ENCODE assay signal across 9 cellular contexts in genomic region chr1:237041795-237042466, GRCh38. TPM values are rescaled to one million over a fixed set of nuclear protein-coding genes. Genes with fewer than 3 reads are reported as not detected.
A peak's percentile ranks its signal among the peaks of the same experiment; 100 is the strongest.
DNase-seq lines count a peak whose midpoint lies in the region; ATAC-seq and TF ChIP-seq lines count a peak whose summit lies in the region.
"Had no signal": no experiment of that assay in that cellular context is flagged by ENCODE, and none has a peak within 500 bp of the region (broad histone marks: within the 10 kb centered on the region; RNA-seq: fewer than 3 reads in every experiment).

TSS of gene RYR2 (plus strand) at chr1:237042184. CDS start at chr1:237042522, 338 bp downstream.

- H3K27me3 ChIP-seq in breast epithelium (peaks cover 0 to 52% of the 10 kb centered on the region in 2 donors), mesenchymal stem cell (ENCODE audit: control insufficient read depth in 1 of 2, insufficient read depth in 1 of 2, low read length in 2 of 2) (peaks cover 45 to 49% of the 10 kb centered on the region in 2 experiments), upper lobe of right lung (peaks cover 43% of the 10 kb centered on the region)

- H3K79me1 ChIP-seq in mesenchymal stem cell (replicated peaks; ENCODE audit: low read length, poor library complexity, severe bottlenecking): no peaks in the 10 kb centered on the region

- H3K27ac ChIP-seq in breast epithelium (no peak within 1 kb of the TSS), mesenchymal stem cell (ENCODE audit: low read length, poor library complexity, severe bottlenecking) (no peak within 1 kb of the TSS), upper lobe of right lung (peak within 1 kb of the TSS; percentile 17)

- H4K8ac ChIP-seq in mesenchymal stem cell (ENCODE audit: low read length): no peak within 1 kb of the TSS

- H3K9ac ChIP-seq in mesenchymal stem cell (ENCODE audit: low read length): no peak within 1 kb of the TSS

- H3K9me3 ChIP-seq in breast epithelium (no peaks in the 10 kb centered on the region), mesenchymal stem cell (ENCODE audit: control insufficient read depth, low read length) (no peaks in the 10 kb centered on the region), upper lobe of right lung (no peaks in the 10 kb centered on the region)

- no peak for TF ChIP-seq CTCF in breast epithelium (IDR thresholded peaks at IDR 0.05)
- TF ChIP-seq CTCF in MCF 10A (IDR thresholded peaks at IDR 0.05; ENCODE audit: unreplicated experiment): no peak
- TF ChIP-seq CTCF in choroid plexus epithelial cell (conservative IDR thresholded peaks at IDR 0.05; ENCODE audit: low read depth, low read length): peak; percentile 46
- peak; percentile 54 for TF ChIP-seq CTCF in upper lobe of right lung (IDR thresholded peaks at IDR 0.05)

- H3K14ac ChIP-seq in mesenchymal stem cell (ENCODE audit: low read length in 2 of 2): no peak within 1 kb of the TSS

- H3K4me3 Mint-ChIP-seq in MCF 10A (ENCODE audit: unreplicated experiment): no peak within 1 kb of the TSS

- no peak within 1 kb of the TSS for H2AFZ ChIP-seq in mesenchymal stem cell (ENCODE audit: low read depth, low read length)

- H2BK15ac ChIP-seq in mesenchymal stem cell (ENCODE audit: low read depth, poor library complexity, severe bottlenecking): no peak within 1 kb of the TSS

- no peak within 1 kb of the TSS for H2BK120ac ChIP-seq in mesenchymal stem cell (ENCODE audit: low read depth, low read length)

- no peak within 1 kb of the TSS for H3K18ac ChIP-seq in mesenchymal stem cell (ENCODE audit: low read depth in 1 of 2, low read length in 2 of 2)

- H2BK12ac ChIP-seq in mesenchymal stem cell (ENCODE audit: low read length in 2 of 2): no peak within 1 kb of the TSS

- H3K23ac ChIP-seq in mesenchymal stem cell (ENCODE audit: low read length in 2 of 2): no peak within 1 kb of the TSS

- H3K4ac ChIP-seq in mesenchymal stem cell (ENCODE audit: low read depth in 1 of 2, low read length in 2 of 2): no peak within 1 kb of the TSS

- no peak within 1 kb of the TSS for H3K27ac Mint-ChIP-seq in MCF 10A (ENCODE audit: low read depth, unreplicated experiment)

- H3K4me1 Mint-ChIP-seq in MCF 10A (ENCODE audit: insufficient read depth, unreplicated experiment): peaks cover 5% of the 10 kb centered on the region

- TF ChIP-seq POLR2A in breast epithelium (IDR thresholded peaks at IDR 0.05): no peak

- H3K9me3 Mint-ChIP-seq in MCF 10A (ENCODE audit: unreplicated experiment): no peaks in the 10 kb centered on the region

- H3K4me3 ChIP-seq in breast epithelium (peak within 1 kb of the TSS; percentile 40 to 58 (median 42)), choroid plexus epithelial cell (ENCODE audit: low read depth, low read length) (peak within 1 kb of the TSS; percentile 49), mesenchymal stem cell (ENCODE audit: insufficient read depth in 1 of 2, low read depth in 1 of 2, low read length in 2 of 2) (peak within 1 kb of the TSS in 1 of 2 experiments; percentile 4), upper lobe of right lung (peak within 1 kb of the TSS; percentile 54)

- peak; percentile 72 for ATAC-seq in upper lobe of right lung
- no peak for ATAC-seq in HG03439 (IDR thresholded peaks at IDR 0.05; ENCODE audit: unreplicated experiment)

- H3K27me3 Mint-ChIP-seq in MCF 10A (ENCODE audit: insufficient read depth, unreplicated experiment): no peaks in the 10 kb centered on the region

- no peaks in the 10 kb centered on the region for H3K36me3 Mint-ChIP-seq in MCF 10A (ENCODE audit: insufficient read depth, unreplicated experiment)

- peaks cover 0 to 12% of the 10 kb centered on the region in 2 donors for H3K4me1 ChIP-seq in breast epithelium
- H3K4me1 ChIP-seq in mesenchymal stem cell (ENCODE audit: control insufficient read depth, insufficient read depth, low read depth, low read length): peaks cover 16% of the 10 kb centered on the region
- peaks cover 8% of the 10 kb centered on the region for H3K4me1 ChIP-seq in upper lobe of right lung

- no peak within 1 kb of the TSS for H2AK5ac ChIP-seq in mesenchymal stem cell (ENCODE audit: low read length, severe bottlenecking)

- no peak within 1 kb of the TSS for H2BK5ac ChIP-seq in mesenchymal stem cell (ENCODE audit: low read depth, low read length, poor library complexity, severe bottlenecking)

- no TSS peak for BruUV-seq in MCF 10A (replicated peaks; lab: Mats Ljungman, UMichigan)

- 3% methylated on average over 36 of the region's 76 CpGs for WGBS in mesenchymal stem cell

- POLR2A ChIA-PET in MCF 10A (lab: Yijun Ruan, JAX): no interaction called here

- DNase-seq in breast epithelium (ENCODE audit: low spot score in 2 of 2) (no peak), MCF 10A (ENCODE audit: unreplicated experiment) (no peak), choroid plexus epithelial cell (ENCODE audit: low read depth) (peak; percentile 40), mesenchymal stem cell (no peak), upper lobe of right lung (no peak), foreskin melanocyte (no peak), GM03348 (ENCODE audit: low spot score) (no peak)

- CTCF ChIA-PET in MCF 10A (lab: Yijun Ruan, JAX): interaction anchor here (0.5 kb wide), 1 partner anchor 1960 kb away, joined by 3 read pairs; no protein-coding TSS in a partner anchor

- no peaks in the 10 kb centered on the region for H3K36me3 ChIP-seq in breast epithelium
- no peaks in the 10 kb centered on the region for H3K36me3 ChIP-seq in mesenchymal stem cell (ENCODE audit: control insufficient read depth in 1 of 2, insufficient read depth in 2 of 2, low read depth in 1 of 2, low read length in 2 of 2)
- no peaks in the 10 kb centered on the region for H3K36me3 ChIP-seq in upper lobe of right lung

- intact Hi-C loops in breast epithelium (cut with DNase I; ENCODE audit: low total_unique reads) (no loop called here), MCF 10A (cut with micrococcal nuclease) (no loop called here), upper lobe of right lung (cut with DNase I) (no loop called here)

- no peak within 1 kb of the TSS for H4K91ac ChIP-seq in mesenchymal stem cell (ENCODE audit: low read length)

- H3K4me2 ChIP-seq in mesenchymal stem cell (ENCODE audit: low read length, poor library complexity, severe bottlenecking): peak within 1 kb of the TSS; percentile 83

RNA-seq across cellular contexts. Expression of gene RYR2, which starts in this region (rescaled TPM):
- total RNA-seq in breast epithelium: under 1 TPM; 0.16 to 0.59 (median 0.33) TPM
- 4.0 and 5.3 TPM in 2 replicates for total RNA-seq in MCF 10A (2022)
- polyA plus RNA-seq in mesenchymal stem cell (2013, experiment 1 of 2): 0.04 TPM
- polyA plus RNA-seq in mesenchymal stem cell (2013, experiment 2 of 2): 0.01 TPM
- 7.8 TPM for total RNA-seq in upper lobe of right lung
- total RNA-seq: pulmonary artery endothelial cell had no signal

Comparison
In these comparisons a context has a peak if more than half of its experiments do, and no peak if none do; other contexts are left out.
1. CTCF ChIP-seq: peak in choroid plexus epithelial cell (single experiment) and upper lobe of right lung (single experiment); none in breast epithelium (0 of 3) and MCF 10A (single experiment).